3 cellular contexts compared by ENCODE assay signal in the genomic region with DNA sequence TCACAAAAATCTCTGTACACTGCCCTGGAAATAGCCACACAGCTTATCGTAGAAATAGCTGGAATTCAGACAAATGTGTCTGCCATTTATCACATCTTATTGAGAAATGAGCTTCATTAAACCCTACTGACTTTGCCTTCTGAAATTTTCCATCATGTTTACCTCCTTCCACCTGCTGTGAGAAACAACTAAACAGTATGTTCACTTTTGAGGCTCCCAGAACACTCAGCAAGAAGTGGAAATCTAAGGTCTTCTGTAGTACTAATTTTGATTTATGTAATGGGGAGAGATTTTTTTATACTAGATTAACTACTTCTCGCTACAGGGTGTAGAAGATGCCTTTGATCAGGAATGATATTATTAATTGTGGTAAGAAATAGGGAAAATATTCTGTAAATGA.
"Had no signal": no experiment of that assay in that cellular context is flagged by ENCODE, and none has a peak within 500 bp of the region (broad histone marks: within the 10 kb centered on the region; RNA-seq: fewer than 3 reads in every experiment).

No MANE protein-coding gene starts in this region.

- H3K4me3 ChIP-seq: GM12878 had no signal

- DNase-seq: GDM1, GF-D8 had no signal
